28 cellular contexts compared by ENCODE assay signal in genomic region chr5:95107138-95107537, GRCh38.
"Had no signal": no experiment of that assay in that cellular context is flagged by ENCODE, and none has a peak within 500 bp of the region (broad histone marks: within the 10 kb centered on the region; RNA-seq: fewer than 3 reads in every experiment).

No MANE protein-coding gene starts in this region.

- H3K9me3 ChIP-seq: stomach, suprapubic skin, testis, thoracic aorta, thyroid gland, tibial artery, tibial nerve, transverse colon, upper lobe of left lung, upper lobe of right lung, uterus, vagina had no signal

- DNase-seq: stimulated activated CD4-positive, alpha-beta T cell treated with anti-CD3 and anti-CD28 coated beads, Interleukin-2, amount 100 ng/mL, for 48 hours; stimulated activated CD4-positive, alpha-beta T cell treated with anti-CD3 and anti-CD28 coated beads, Interleukin-4, amount 100 ng/mL, for 1 hour; stimulated activated CD4-positive, alpha-beta T cell treated with anti-CD3 and anti-CD28 coated beads, Interleukin-4, amount 100 ng/mL, for 24 hours; stimulated activated CD4-positive, alpha-beta T cell treated with anti-CD3 and anti-CD28 coated beads, Interleukin-4, amount 100 ng/mL, for 4 hours; stimulated activated CD8-positive, alpha-beta memory T cell treated with anti-CD3 and anti-CD28 coated beads, Interleukin-4, amount 100 ng/mL, for 48 hours; stimulated activated naive B cell treated with anti-CD40 and anti-IgM and Interleukin-4, amounts not matched to agents 10 μg/mL and 1 μg/mL and 100 μg/mL, for 72 hours; stimulated activated naive CD4-positive, alpha-beta T cell; stimulated activated naive CD4-positive, alpha-beta T cell treated with Interleukin-2 at 50 U/mL for 16 hours; stimulated activated naive CD8-positive, alpha-beta T cell treated with anti-CD3 and anti-CD28 coated beads, Interleukin-15, amount 100 ng/mL, for 72 hours; stimulated activated naive CD8-positive, alpha-beta T cell treated with anti-CD3 and anti-CD28 coated beads, Interleukin-15, Interleukin-2, amounts not matched to agents 100 U/mL and 50 U/mL, for 24 hours; stomach; substantia nigra; testis; thyroid gland; tibial artery; transverse colon; trophoblast cell; upper lobe of left lung; upper lobe of right lung; uterus had no signal

- H3K36me3 ChIP-seq: stomach, suprapubic skin, thoracic aorta, thyroid gland, tibial artery, tibial nerve, transverse colon, upper lobe of left lung, upper lobe of right lung, uterus, vagina had no signal

- H3K27ac ChIP-seq: stomach, suprapubic skin, testis, thoracic aorta, thyroid gland, tibial artery, tibial nerve, transverse colon, upper lobe of left lung, upper lobe of right lung, uterus, vagina had no signal

- H3K9me3 Mint-ChIP-seq: stimulated activated effector memory CD8-positive, alpha-beta T cell treated with anti-CD3 and anti-CD28 coated beads, Interleukin-12 subunit alpha, Interleukin-12 subunit beta, amount 100 ng/mL, for 72 hours; stimulated activated memory B cell treated with anti-CD40 and anti-IgM and Interleukin-4, amounts not matched to agents 10 μg/mL and 1 μg/mL and 100 μg/mL, for 72 hours; stimulated activated naive B cell treated with anti-CD40 and anti-IgM and Interleukin-4, amounts not matched to agents 10 μg/mL and 1 μg/mL and 100 μg/mL, for 72 hours; stimulated activated naive CD8-positive, alpha-beta T cell treated with anti-CD3 and anti-CD28 coated beads, Interleukin-15, amount 100 ng/mL, for 72 hours; stimulated activated naive CD8-positive, alpha-beta T cell treated with anti-CD3 and anti-CD28 coated beads, Interleukin-15, Interleukin-2, amounts not matched to agents 100 ng/mL and 50 ng/mL, for 24 hours; type B pancreatic cell had no signal

- H3K4me1 Mint-ChIP-seq: stimulated activated effector memory CD8-positive, alpha-beta T cell treated with anti-CD3 and anti-CD28 coated beads, Interleukin-12 subunit alpha, Interleukin-12 subunit beta, amount 100 ng/mL, for 72 hours; stimulated activated memory B cell treated with anti-CD40 and anti-IgM and Interleukin-4, amounts not matched to agents 10 μg/mL and 1 μg/mL and 100 μg/mL, for 72 hours; stimulated activated naive B cell treated with anti-CD40 and anti-IgM and Interleukin-4, amounts not matched to agents 10 μg/mL and 1 μg/mL and 100 μg/mL, for 72 hours; stimulated activated naive CD8-positive, alpha-beta T cell treated with anti-CD3 and anti-CD28 coated beads, Interleukin-15, amount 100 ng/mL, for 72 hours had no signal

- H3K4me3 Mint-ChIP-seq: stimulated activated effector memory CD8-positive, alpha-beta T cell treated with anti-CD3 and anti-CD28 coated beads, Interleukin-12 subunit alpha, Interleukin-12 subunit beta, amount 100 ng/mL, for 72 hours; stimulated activated memory B cell treated with anti-CD40 and anti-IgM and Interleukin-4, amounts not matched to agents 10 μg/mL and 1 μg/mL and 100 μg/mL, for 72 hours; stimulated activated naive B cell treated with anti-CD40 and anti-IgM and Interleukin-4, amounts not matched to agents 10 μg/mL and 1 μg/mL and 100 μg/mL, for 72 hours; stimulated activated naive CD8-positive, alpha-beta T cell treated with anti-CD3 and anti-CD28 coated beads, Interleukin-15, amount 100 ng/mL, for 72 hours; stimulated activated naive CD8-positive, alpha-beta T cell treated with anti-CD3 and anti-CD28 coated beads, Interleukin-15, Interleukin-2, amounts not matched to agents 100 ng/mL and 50 ng/mL, for 24 hours; type B pancreatic cell had no signal

- H3K36me3 Mint-ChIP-seq: stimulated activated effector memory CD8-positive, alpha-beta T cell treated with anti-CD3 and anti-CD28 coated beads, Interleukin-12 subunit alpha, Interleukin-12 subunit beta, amount 100 ng/mL, for 72 hours; stimulated activated memory B cell treated with anti-CD40 and anti-IgM and Interleukin-4, amounts not matched to agents 10 μg/mL and 1 μg/mL and 100 μg/mL, for 72 hours; stimulated activated naive B cell treated with anti-CD40 and anti-IgM and Interleukin-4, amounts not matched to agents 10 μg/mL and 1 μg/mL and 100 μg/mL, for 72 hours; type B pancreatic cell had no signal

- H3K27me3 ChIP-seq: stomach, suprapubic skin, testis, thyroid gland, tibial artery, tibial nerve, transverse colon, upper lobe of left lung, upper lobe of right lung, uterus, vagina had no signal

- H3K4me3 ChIP-seq: stomach, suprapubic skin, testis, thoracic aorta, thyroid gland, tibial artery, tibial nerve, transverse colon, upper lobe of left lung, upper lobe of right lung, uterus, vagina had no signal

- H3K27me3 Mint-ChIP-seq: stimulated activated memory B cell treated with anti-CD40 and anti-IgM and Interleukin-4, amounts not matched to agents 10 μg/mL and 1 μg/mL and 100 μg/mL, for 72 hours; stimulated activated naive B cell treated with anti-CD40 and anti-IgM and Interleukin-4, amounts not matched to agents 10 μg/mL and 1 μg/mL and 100 μg/mL, for 72 hours; stimulated activated naive CD8-positive, alpha-beta T cell treated with anti-CD3 and anti-CD28 coated beads, Interleukin-15, amount 100 ng/mL, for 72 hours; type B pancreatic cell had no signal

- H3K27ac Mint-ChIP-seq: stimulated activated effector memory CD8-positive, alpha-beta T cell treated with anti-CD3 and anti-CD28 coated beads, Interleukin-12 subunit alpha, Interleukin-12 subunit beta, amount 100 ng/mL, for 72 hours; stimulated activated memory B cell treated with anti-CD40 and anti-IgM and Interleukin-4, amounts not matched to agents 10 μg/mL and 1 μg/mL and 100 μg/mL, for 72 hours; stimulated activated naive B cell treated with anti-CD40 and anti-IgM and Interleukin-4, amounts not matched to agents 10 μg/mL and 1 μg/mL and 100 μg/mL, for 72 hours; stimulated activated naive CD8-positive, alpha-beta T cell treated with anti-CD3 and anti-CD28 coated beads, Interleukin-15, amount 100 ng/mL, for 72 hours; stimulated activated naive CD8-positive, alpha-beta T cell treated with anti-CD3 and anti-CD28 coated beads, Interleukin-15, Interleukin-2, amounts not matched to agents 100 ng/mL and 50 ng/mL, for 24 hours; type B pancreatic cell had no signal

- ATAC-seq: stimulated activated effector memory CD8-positive, alpha-beta T cell treated with anti-CD3 and anti-CD28 coated beads, Interleukin-12 subunit alpha, Interleukin-12 subunit beta, amount 100 ng/mL, for 72 hours; stimulated activated memory B cell treated with anti-CD40 and anti-IgM and Interleukin-4, amounts not matched to agents 10 μg/mL and 1 μg/mL and 100 μg/mL, for 72 hours; stimulated activated naive B cell treated with anti-CD40 and anti-IgM and Interleukin-4, amounts not matched to agents 10 μg/mL and 1 μg/mL and 100 μg/mL, for 72 hours; stimulated activated naive CD8-positive, alpha-beta T cell treated with anti-CD3 and anti-CD28 coated beads, Interleukin-15, amount 100 ng/mL, for 72 hours; stimulated activated naive CD8-positive, alpha-beta T cell treated with anti-CD3 and anti-CD28 coated beads, Interleukin-15, Interleukin-2, amounts not matched to agents 100 U/mL and 50 U/mL, for 24 hours; upper lobe of right lung had no signal

- H3K4me1 ChIP-seq: stomach, suprapubic skin, testis, thyroid gland, tibial artery, tibial nerve, transverse colon, upper lobe of right lung, uterus, vagina had no signal
